8 cellular contexts compared by ENCODE assay signal in the genomic region with DNA sequence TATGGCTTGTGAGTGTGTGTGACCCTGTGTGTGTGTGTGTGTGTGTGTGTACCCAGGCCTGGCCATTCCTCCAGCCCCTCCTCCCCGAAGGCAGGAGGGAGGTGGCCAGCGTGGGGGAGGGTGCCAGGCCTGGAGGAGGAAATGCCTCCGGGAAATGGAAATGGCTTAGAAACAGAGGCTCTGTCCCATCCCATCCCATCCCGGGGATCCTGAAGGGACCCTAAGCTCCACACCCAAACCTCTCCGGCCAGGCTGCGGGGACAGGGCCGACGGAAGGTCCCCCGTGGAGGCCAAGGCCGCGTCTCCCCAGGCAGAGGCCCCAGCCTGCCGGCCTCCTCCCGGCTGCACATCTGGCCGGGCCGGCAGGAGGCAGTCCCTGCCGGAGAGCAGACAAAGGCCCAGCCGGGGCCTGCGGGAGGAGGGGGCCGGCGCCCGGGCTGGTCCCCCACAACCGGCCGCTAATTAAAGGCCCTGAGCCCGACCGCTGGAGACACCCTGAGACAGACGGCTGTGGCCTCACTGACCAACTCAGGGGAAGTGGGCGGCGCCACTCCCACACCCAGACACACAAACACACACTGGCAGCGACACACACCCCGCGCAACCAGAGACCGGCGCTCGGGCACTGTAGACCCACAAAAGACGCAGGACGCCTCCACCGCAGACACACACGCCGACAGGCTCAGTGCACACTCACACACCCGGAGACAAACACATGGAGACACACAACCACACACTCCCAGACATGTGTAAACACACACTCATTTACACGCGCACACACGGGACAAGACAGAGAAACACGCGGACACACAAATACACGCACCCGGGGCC. TPM values are rescaled to one million over a fixed set of nuclear protein-coding genes. Genes with fewer than 3 reads are reported as not detected.
A peak's percentile ranks its signal among the peaks of the same experiment; 100 is the strongest.
DNase-seq lines count a peak whose midpoint lies in the region; ATAC-seq, FAIRE-seq and TF ChIP-seq lines count a peak whose summit lies in the region.

No MANE protein-coding gene starts in this region.

- H3K9me3 ChIP-seq in endothelial cell of umbilical vein (replicated peaks; ENCODE audit: control insufficient read depth, insufficient read depth, low read length) (no peaks in the 10 kb centered on the region), mucosa of descending colon (peaks cover 5% of the 10 kb centered on the region), upper lobe of right lung (peaks cover 4% of the 10 kb centered on the region)

- H3K9me1 ChIP-seq in endothelial cell of umbilical vein (replicated peaks; ENCODE audit: control insufficient read depth, extremely low read depth, insufficient read depth, low read length), result no peaks in the 10 kb centered on the region

- peak overlapping the region; percentile 45 for H3K27ac ChIP-seq in endothelial cell of umbilical vein (ENCODE audit: insufficient read depth, low read depth, low read length)
- peak overlapping the region; percentile 84 for H3K27ac ChIP-seq in upper lobe of right lung

- no peaks in the 10 kb centered on the region for H4K20me1 ChIP-seq in endothelial cell of umbilical vein (replicated peaks; ENCODE audit: control insufficient read depth, extremely low read depth, insufficient read depth, low read length)

- H3K4me1 ChIP-seq in endothelial cell of umbilical vein (ENCODE audit: control insufficient read depth, extremely low read depth, insufficient read depth, low read length) (peaks cover 9% of the 10 kb centered on the region), mucosa of descending colon (ENCODE audit: low read depth) (peaks cover 4% of the 10 kb centered on the region), upper lobe of right lung (peaks cover 7% of the 10 kb centered on the region)

- H3K27me3 ChIP-seq in endothelial cell of umbilical vein (ENCODE audit: control insufficient read depth in 2 of 2, insufficient read depth in 2 of 2, low read length in 2 of 2) (no peaks in the 10 kb centered on the region), upper lobe of right lung (no peaks in the 10 kb centered on the region)

- in situ Hi-C loops in GM13977 (cut with MboI; ENCODE audit: low pct_unique_long_range_greater_than_20kb, low sequenced_read_pairs, unreplicated experiment), result no loop called here

- peak; percentile 72 for DNase-seq in GM13977 (ENCODE audit: low spot score)
- DNase-seq in UCSD-AML1 (lab: John Stamatoyannopoulos, UW; ENCODE audit: unreplicated experiment), result peak; percentile 79
- peak; percentile 53 for DNase-seq in endothelial cell of umbilical vein (ENCODE audit: low read depth, low spot score)
- peak in 2 of 3 donors; percentile 53 to 54 for DNase-seq in mucosa of descending colon
- DNase-seq in upper lobe of right lung, result peak; percentile 73
- DNase-seq in SW480 (ENCODE audit: low spot score), result no peak
- no peak for DNase-seq in GOT3 (lab: John Stamatoyannopoulos, UW)
- no peak for DNase-seq in COR-L47 (lab: John Stamatoyannopoulos, UW)

- TF ChIP-seq CTCF in GM13977 (IDR thresholded peaks at IDR 0.05; ENCODE audit: extremely low read depth, insufficient read depth, missing control alignments) (no peak), endothelial cell of umbilical vein (IDR thresholded peaks at IDR 0.05; ENCODE audit: extremely low read depth in 1 of 2, insufficient read depth in 1 of 2, low read depth in 1 of 2, low read length in 2 of 2) (peak; percentile 9 to 39), mucosa of descending colon (IDR thresholded peaks at IDR 0.05) (no peak), upper lobe of right lung (IDR thresholded peaks at IDR 0.05) (peak; percentile 30)

- intact Hi-C loops in endothelial cell of umbilical vein (cut with micrococcal nuclease) (no loop called here), mucosa of descending colon (cut with DNase I, micrococcal nuclease) (no loop called here), upper lobe of right lung (cut with DNase I) (no loop called here)

- TSS peak; percentile 55 for BruUV-seq in endothelial cell of umbilical vein (replicated peaks; lab: Mats Ljungman, UMichigan)

- peak overlapping the region; percentile 75 for H3K9ac ChIP-seq in endothelial cell of umbilical vein (replicated peaks; ENCODE audit: extremely low read depth, insufficient read depth, low read length)

- H2AFZ ChIP-seq in endothelial cell of umbilical vein (ENCODE audit: low read depth, low read length), result peak overlapping the region; percentile 59

- CTCF ChIA-PET in endothelial cell of umbilical vein (lab: Charles Lee), result interaction anchor here (0.9 kb wide), 1 partner anchor 32 kb away, joined by 3 read pairs; no protein-coding TSS in a partner anchor

- dilution Hi-C loops in endothelial cell of umbilical vein (cut with MboI; ENCODE audit: extremely low pct_ligation_motif_present, low sequenced_read_pairs), result no loop called here

- FAIRE-seq in endothelial cell of umbilical vein (lab: Jason Lieb, UNC), result peak; percentile 72

- peak overlapping the region; percentile 1 to 53 (median 45) for H3K4me3 ChIP-seq in endothelial cell of umbilical vein (replicated peaks in 1 of 3; ENCODE audit: insufficient read depth in 1 of 3, low read depth in 1 of 3, low read length in 3 of 3)
- H3K4me3 ChIP-seq in mucosa of descending colon, result no peak overlapping the region
- H3K4me3 ChIP-seq in upper lobe of right lung, result peak overlapping the region; percentile 66

- peak; percentile 59 for ATAC-seq in mucosa of descending colon
- ATAC-seq in upper lobe of right lung, result peak; percentile 72

- no peaks in the 10 kb centered on the region for H3K36me3 ChIP-seq in endothelial cell of umbilical vein (ENCODE audit: control insufficient read depth in 2 of 2, extremely low read depth in 1 of 2, insufficient read depth in 2 of 2, low read length in 2 of 2)
- H3K36me3 ChIP-seq in mucosa of descending colon (ENCODE audit: low read depth), result no peaks in the 10 kb centered on the region
- H3K36me3 ChIP-seq in upper lobe of right lung, result no peaks in the 10 kb centered on the region

- peak overlapping the region; percentile 36 for H3K4me2 ChIP-seq in endothelial cell of umbilical vein (ENCODE audit: insufficient read depth, low read length)

- H3K79me2 ChIP-seq in endothelial cell of umbilical vein (ENCODE audit: control insufficient read depth, insufficient read depth, low read length), result no peaks in the 10 kb centered on the region

- POLR2A ChIA-PET in endothelial cell of umbilical vein (lab: Charles Lee), result no interaction called here

- TF ChIP-seq POLR2A in endothelial cell of umbilical vein (IDR thresholded peaks at IDR 0.05; ENCODE audit: low read depth, low read length), result no peak

TF ChIP-seq in endothelial cell of umbilical vein, 7 proteins besides CTCF, POLR2A, EP300 and RAD21:
- TF ChIP-seq POLR2AphosphoS5 (IDR thresholded peaks at IDR 0.05; ENCODE audit: insufficient read depth, low read depth, low read length) (no peak), GATA2 (IDR thresholded peaks at IDR 0.05; ENCODE audit: insufficient read depth, insufficient read length, low read depth, low read length) (no peak), FOS (IDR thresholded peaks at IDR 0.05; ENCODE audit: borderline replicate concordance, insufficient read depth, low read length) (no peak), MYC (IDR thresholded peaks at IDR 0.05; ENCODE audit: low read depth, low read length) (no peak), EZH2 (IDR thresholded peaks at IDR 0.05; ENCODE audit: borderline replicate concordance, low read depth, low read length, severe bottlenecking) (no peak), JUN (IDR thresholded peaks at IDR 0.05; ENCODE audit: borderline replicate concordance, insufficient read depth, insufficient read length, low read depth) (no peak)
- TF ChIP-seq, protein P1, sequence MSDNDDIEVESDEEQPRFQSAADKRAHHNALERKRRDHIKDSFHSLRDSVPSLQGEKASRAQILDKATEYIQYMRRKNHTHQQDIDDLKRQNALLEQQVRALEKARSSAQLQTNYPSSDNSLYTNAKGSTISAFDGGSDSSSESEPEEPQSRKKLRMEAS (IDR thresholded peaks at IDR 0.05; ENCODE audit: insufficient read depth, insufficient read length), result no peak

RNA-seq across cellular contexts. Expression of a gene that starts 1.1 kb away (rescaled TPM):
- 17.4 and 18.9 TPM in 2 replicates for total RNA-seq in endothelial cell of umbilical vein
- 15.8 and 19.6 TPM in 2 replicates for polyA plus RNA-seq in endothelial cell of umbilical vein
- polyA plus RNA-seq in endothelial cell of umbilical vein (2011; cell fraction: cytosol; rRNA removed), result 2.0 and 4.2 TPM in 2 replicates
- 110 and 146 TPM in 2 replicates for polyA plus RNA-seq in endothelial cell of umbilical vein (2011; cell fraction: nucleus; rRNA removed)
- 8.4 and 14.3 TPM in 2 replicates for polyA plus RNA-seq in endothelial cell of umbilical vein (2012)
- polyA minus RNA-seq in endothelial cell of umbilical vein, result 10.2 and 16.7 TPM in 2 replicates
- 0.92 TPM for polyA minus RNA-seq in endothelial cell of umbilical vein (2011; cell fraction: cytosol; rRNA and poly(A)+ RNA removed)
- 24.8 and 54.3 TPM in 2 replicates for polyA minus RNA-seq in endothelial cell of umbilical vein (2011; cell fraction: nucleus; rRNA and poly(A)+ RNA removed)
- total RNA-seq in mucosa of descending colon, result 10 to 100 TPM in 1 of 3 donors, 1 to 10 TPM in 2; 4.6 to 23.5 (median 7.1) TPM
- 29.4 TPM for total RNA-seq in upper lobe of right lung

RNA-seq across cellular contexts. Expression of a gene that starts 21.0 kb away (rescaled TPM):
- total RNA-seq in endothelial cell of umbilical vein (not detected in 2 replicates), mucosa of descending colon (not detected), upper lobe of right lung (not detected)
- not detected in 2 replicates for polyA plus RNA-seq in endothelial cell of umbilical vein
- polyA plus RNA-seq in endothelial cell of umbilical vein (2011; cell fraction: cytosol; rRNA removed), result not detected in 2 replicates
- not detected in 2 replicates for polyA plus RNA-seq in endothelial cell of umbilical vein (2011; cell fraction: nucleus; rRNA removed)
- polyA plus RNA-seq in endothelial cell of umbilical vein (2012), result not detected in 2 replicates
- not detected in 2 replicates for polyA minus RNA-seq in endothelial cell of umbilical vein
- not detected for polyA minus RNA-seq in endothelial cell of umbilical vein (2011; cell fraction: cytosol; rRNA and poly(A)+ RNA removed)
- not detected in 2 replicates for polyA minus RNA-seq in endothelial cell of umbilical vein (2011; cell fraction: nucleus; rRNA and poly(A)+ RNA removed)

RNA-seq across cellular contexts. Expression of a gene that starts 32.2 kb away (rescaled TPM):
- 0.07 and 0.22 TPM in 2 replicates for total RNA-seq in endothelial cell of umbilical vein
- polyA plus RNA-seq in endothelial cell of umbilical vein, result 0.25 and 0.39 TPM in 2 replicates
- polyA plus RNA-seq in endothelial cell of umbilical vein (2011; cell fraction: cytosol; rRNA removed), result 0.13 and 0.24 TPM in 2 replicates
- polyA plus RNA-seq in endothelial cell of umbilical vein (2011; cell fraction: nucleus; rRNA removed), result 0.06 and 0.25 TPM in 2 replicates
- 0.44 and 0.80 TPM in 2 replicates for polyA plus RNA-seq in endothelial cell of umbilical vein (2012)
- polyA minus RNA-seq in endothelial cell of umbilical vein, result 0.15 and 0.53 TPM in 2 replicates
- polyA minus RNA-seq in endothelial cell of umbilical vein (2011; cell fraction: cytosol; rRNA and poly(A)+ RNA removed), result not detected
- polyA minus RNA-seq in endothelial cell of umbilical vein (2011; cell fraction: nucleus; rRNA and poly(A)+ RNA removed), result not detected in 2 replicates
- total RNA-seq in mucosa of descending colon, result 10 to 100 TPM in 2 of 3 donors, 1 to 10 TPM in 1; 8.5 to 26.5 (median 21.0) TPM
- total RNA-seq in upper lobe of right lung, result 106 TPM

Comparison
In these comparisons a context has a peak if more than half of its experiments do, and no peak if none do; other contexts are left out.
1. DNase-seq: peak in GM13977 (single experiment), UCSD-AML1 (single experiment), endothelial cell of umbilical vein (single experiment), mucosa of descending colon (2 of 3) and upper lobe of right lung (single experiment); none in SW480 (single experiment), GOT3 (single experiment) and COR-L47 (single experiment).
2. CTCF ChIP-seq: peak in endothelial cell of umbilical vein (2 of 2) and upper lobe of right lung (single experiment); none in GM13977 (single experiment) and mucosa of descending colon (single experiment).